In genomic region chr10:123583639-123584418, GRCh38 we compare ENCODE assay signal across 9 cellular contexts.
A peak's percentile ranks its signal among the peaks of the same experiment; 100 is the strongest.
DNase-seq lines count a peak whose midpoint lies in the region; ATAC-seq and TF ChIP-seq lines count a peak whose summit lies in the region.
"Had no signal": no experiment of that assay in that cellular context is flagged by ENCODE, and none has a peak within 500 bp of the region (broad histone marks: within the 10 kb centered on the region; RNA-seq: fewer than 3 reads in every experiment).

No MANE protein-coding gene starts in this region.

- no peak for ATAC-seq in HG03159 (IDR thresholded peaks at IDR 0.05; ENCODE audit: unreplicated experiment)
- no peak for ATAC-seq in activated T-helper 17 cell treated with anti-CD3 and anti-CD28 coated beads, Interleukin-2, amount 50 U/mL, for 72 hours (replicated peaks)

- H3K27ac Mint-ChIP-seq in activated T-helper 17 cell treated with anti-CD3 and anti-CD28 coated beads, Interleukin-2, amount 50 U/mL, for 72 hours: no peak overlapping the region

- no peaks in the 10 kb centered on the region for H3K4me1 Mint-ChIP-seq in activated T-helper 17 cell treated with anti-CD3 and anti-CD28 coated beads, Interleukin-2, amount 50 U/mL, for 72 hours

- no peak overlapping the region for H3K4me3 Mint-ChIP-seq in activated T-helper 17 cell treated with anti-CD3 and anti-CD28 coated beads, Interleukin-2, amount 50 U/mL, for 72 hours

- TF ChIP-seq POLR2A in lower leg skin (IDR thresholded peaks at IDR 0.05): no peak

- 7 to 9% methylated on average over 24 of the region's 24 CpGs for WGBS in lower leg skin, 2 donors

- TF ChIP-seq CTCF in dorsolateral prefrontal cortex (IDR thresholded peaks at IDR 0.05 in 54 of 56, conservative IDR thresholded peaks at IDR 0.05 in 2 of 56; ENCODE audit: low read depth in 1 of 56, partially characterized antibody in 56 of 56): peak; percentile 67 to 94 (median 86)
- peak in 1 of 3 donors; percentile 62 for TF ChIP-seq CTCF in lower leg skin (IDR thresholded peaks at IDR 0.05)

- no peaks in the 10 kb centered on the region for H3K9me3 Mint-ChIP-seq in activated T-helper 17 cell treated with anti-CD3 and anti-CD28 coated beads, Interleukin-2, amount 50 U/mL, for 72 hours

- H3K36me3 Mint-ChIP-seq in activated T-helper 17 cell treated with anti-CD3 and anti-CD28 coated beads, Interleukin-2, amount 50 U/mL, for 72 hours (ENCODE audit: low read depth): no peaks in the 10 kb centered on the region

- peak overlapping the region in 1 of 59 donors; percentile 10 for H3K4me3 ChIP-seq in dorsolateral prefrontal cortex
- no peak overlapping the region for H3K4me3 ChIP-seq in lower leg skin (ENCODE audit: low read depth, poor library complexity, severe bottlenecking)
- H3K4me3 ChIP-seq: SK-N-MC had no signal

- peaks cover 32% of the 10 kb centered on the region for H3K27me3 Mint-ChIP-seq in activated T-helper 17 cell treated with anti-CD3 and anti-CD28 coated beads, Interleukin-2, amount 50 U/mL, for 72 hours

- H3K27ac ChIP-seq in dorsolateral prefrontal cortex: peak overlapping the region in 1 of 59 donors; percentile 9
- H3K27ac ChIP-seq: SK-N-MC had no signal

- intact Hi-C loops in dorsolateral prefrontal cortex (cut with DNase I): loop anchor here (1.0 to 10.0 kb wide), 4 partner anchors 201 to 803 kb away; no protein-coding TSS in a partner anchor
- intact Hi-C loops in lower leg skin (cut with DNase I; ENCODE audit: low total_unique reads): loop anchor here (5.0 to 10.0 kb wide), 2 partner anchors 383 to 791 kb away; no protein-coding TSS in a partner anchor

- DNase-seq in DMS114 treated with DMSO at 0.1 percent for 48 hours (lab: John Stamatoyannopoulos, UW; ENCODE audit: unreplicated experiment) (peak; percentile 40), HPDE6-E6E7 (ENCODE audit: extremely low spot score) (peak; percentile 36), RKO (ENCODE audit: low spot score) (peak; percentile 16), dorsolateral prefrontal cortex (peak; percentile 52 to 89 (median 82)), lower leg skin (ENCODE audit: low spot score in 2 of 2) (peak; percentile 76 to 94)
- DNase-seq in stimulated activated CD8-positive, alpha-beta memory T cell treated with anti-CD3 and anti-CD28 coated beads, Interleukin-4, amount 100 ng/mL, for 24 hours (ENCODE audit: low read depth): peak; percentile 12

- H3K27me3 ChIP-seq in dorsolateral prefrontal cortex: peaks cover 0 to 42% (median 12%) of the 10 kb centered on the region in 45 donors

Comparison
In these comparisons a context has a peak if more than half of its experiments do, and no peak if none do; other contexts are left out.
1. DNase-seq: peak in every context shown above with its lines; median percentile 85 in lower leg skin; 82 in dorsolateral prefrontal cortex; 40 in DMS114 treated with DMSO at 0.1 percent for 48 hours; 36 in HPDE6-E6E7; 16 in RKO; 12 in stimulated activated CD8-positive, alpha-beta memory T cell treated with anti-CD3 and anti-CD28 coated beads, Interleukin-4, amount 100 ng/mL, for 24 hours.